In the genomic region with DNA sequence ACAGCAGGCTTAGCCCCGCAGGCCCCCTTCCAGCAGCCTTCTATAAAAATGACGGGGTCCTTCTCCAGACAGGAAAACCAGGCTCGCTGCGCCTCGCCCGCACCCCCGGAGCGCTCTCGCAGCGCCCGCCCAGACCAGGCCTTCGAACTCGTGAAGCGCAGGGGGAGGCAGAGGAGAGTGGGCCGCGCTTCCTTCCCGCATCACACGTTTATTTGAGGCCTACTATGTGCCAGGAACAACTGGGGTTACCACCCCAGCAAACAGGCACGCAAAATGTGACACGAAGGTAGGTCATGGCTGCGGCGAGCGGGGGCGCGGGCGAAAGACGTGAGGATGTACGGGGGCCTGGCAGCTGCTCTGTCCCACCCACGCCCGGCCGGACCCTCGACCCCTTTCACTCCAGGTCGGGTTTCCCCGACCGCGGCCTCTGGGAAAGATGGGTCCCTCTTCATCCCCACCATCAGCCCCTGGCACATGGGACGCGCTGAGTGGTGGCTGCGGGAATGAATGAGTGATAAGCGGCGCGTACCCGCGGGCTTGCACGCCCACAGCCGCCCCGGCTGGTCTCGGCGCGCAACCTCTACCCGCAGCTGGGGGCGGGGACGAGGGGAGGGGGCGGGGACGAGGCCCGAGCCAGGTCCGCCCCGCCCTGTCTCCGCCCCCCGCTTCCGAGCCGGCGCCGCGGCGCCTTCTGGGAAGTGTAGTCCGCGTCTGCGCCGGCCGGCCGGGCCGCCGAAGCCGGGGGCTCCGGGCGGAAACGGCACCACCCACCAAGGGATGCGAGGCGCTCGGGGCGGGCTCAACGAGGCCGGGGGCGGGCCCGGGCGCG, we compare ENCODE assay signal across 8 cellular contexts. TPM values are rescaled to one million over a fixed set of nuclear protein-coding genes. Genes with fewer than 3 reads are reported as not detected.
DNase-seq lines count a peak whose midpoint lies in the region; ATAC-seq and TF ChIP-seq lines count a peak whose summit lies in the region.

No MANE protein-coding gene starts in this region.

- peak overlapping the region; percentile 78 for H3K27ac Mint-ChIP-seq in activated CD4-positive, alpha-beta T cell treated with anti-CD3 and anti-CD28 coated beads for 36 hours

- intact Hi-C loops in activated CD4-positive, alpha-beta T cell treated with anti-CD3 and anti-CD28 coated beads for 36 hours (cut with DNase I, micrococcal nuclease) = loop anchor here (1.0 to 10.0 kb wide), 16 partner anchors 57 to 1629 kb away; partner anchors contain the start of genes ATP6V0E2 (in 2 of the 2), AGAP3 (in 1 of the 2), FASTK (in 1 of the 2) and PDIA4 (in 1 of the 2)

- ATAC-seq in GM18870 (IDR thresholded peaks at IDR 0.05; ENCODE audit: unreplicated experiment) = peak; percentile 41
- ATAC-seq in HG03135 (IDR thresholded peaks at IDR 0.05; ENCODE audit: unreplicated experiment) = peak; percentile 90
- peak; percentile 89 for ATAC-seq in activated CD4-positive, alpha-beta T cell treated with anti-CD3 and anti-CD28 coated beads for 36 hours

- H3K36me3 Mint-ChIP-seq in activated CD4-positive, alpha-beta T cell treated with anti-CD3 and anti-CD28 coated beads for 36 hours (ENCODE audit: low read depth) = peaks cover 8% of the 10 kb centered on the region

- DNase-seq in ACHN (peak; percentile 94), NCI-H345 (lab: John Stamatoyannopoulos, UW) (peak; percentile 95), choroid plexus epithelial cell (ENCODE audit: low read depth) (peak; percentile 88), kidney tubule cell (ENCODE audit: low spot score) (peak; percentile 91)
- DNase-seq in activated CD4-positive, alpha-beta T cell treated with anti-CD3 and anti-CD28 coated beads for 36 hours = peak; percentile 97
- peak; percentile 96 for DNase-seq in stimulated activated CD4-positive, alpha-beta T cell treated with anti-CD3 and anti-CD28 coated beads, Interleukin-15, amount 100 ng/mL, for 24 hours

- H3K4me3 Mint-ChIP-seq in activated CD4-positive, alpha-beta T cell treated with anti-CD3 and anti-CD28 coated beads for 36 hours = peak overlapping the region; percentile 82

- in situ Hi-C loops in ACHN (cut with HindIII; ENCODE audit: low pct_ligation_motif_present, low pct_unique_long_range_greater_than_20kb, low sequenced_read_pairs) = no loop called here

- peaks cover 19% of the 10 kb centered on the region for H3K9me3 Mint-ChIP-seq in activated CD4-positive, alpha-beta T cell treated with anti-CD3 and anti-CD28 coated beads for 36 hours (ENCODE audit: low read depth)

- H3K4me1 Mint-ChIP-seq in activated CD4-positive, alpha-beta T cell treated with anti-CD3 and anti-CD28 coated beads for 36 hours = peaks cover 27% of the 10 kb centered on the region

- H3K27me3 Mint-ChIP-seq in activated CD4-positive, alpha-beta T cell treated with anti-CD3 and anti-CD28 coated beads for 36 hours = no peaks in the 10 kb centered on the region

- peak overlapping the region; percentile 75 for H3K4me3 ChIP-seq in choroid plexus epithelial cell (ENCODE audit: low read depth, low read length)

- no peak for TF ChIP-seq CTCF in choroid plexus epithelial cell (conservative IDR thresholded peaks at IDR 0.05; ENCODE audit: low read depth, low read length)

- POLR2A ChIA-PET in activated CD4-positive, alpha-beta T cell treated with anti-CD3 and anti-CD28 coated beads for 36 hours (lab: Charles Lee) = no interaction called here

- CTCF ChIA-PET in activated CD4-positive, alpha-beta T cell treated with anti-CD3 and anti-CD28 coated beads for 36 hours (lab: Charles Lee) = interaction anchor here (0.6 to 1.4 kb wide), 3 partner anchors 28 to 1452 kb away, joined by 4 to 8 read pairs (median 5); no protein-coding TSS in a partner anchor

RNA-seq across cellular contexts. Expression of gene ZNF467, which starts 59.1 kb away (rescaled TPM):
- under 1 TPM; 0.23 to 0.25 TPM for total RNA-seq in activated CD4-positive, alpha-beta T cell treated with anti-CD3 and anti-CD28 coated beads for 36 hours

Comparison
In these comparisons a context has a peak if more than half of its experiments do, and no peak if none do; other contexts are left out.
1. Peak in every context shown above with its lines: DNase-seq, ATAC-seq and H3K4me3 ChIP-seq.